Comparison of ENCODE assay signal across 8 cellular contexts in the genomic region with DNA sequence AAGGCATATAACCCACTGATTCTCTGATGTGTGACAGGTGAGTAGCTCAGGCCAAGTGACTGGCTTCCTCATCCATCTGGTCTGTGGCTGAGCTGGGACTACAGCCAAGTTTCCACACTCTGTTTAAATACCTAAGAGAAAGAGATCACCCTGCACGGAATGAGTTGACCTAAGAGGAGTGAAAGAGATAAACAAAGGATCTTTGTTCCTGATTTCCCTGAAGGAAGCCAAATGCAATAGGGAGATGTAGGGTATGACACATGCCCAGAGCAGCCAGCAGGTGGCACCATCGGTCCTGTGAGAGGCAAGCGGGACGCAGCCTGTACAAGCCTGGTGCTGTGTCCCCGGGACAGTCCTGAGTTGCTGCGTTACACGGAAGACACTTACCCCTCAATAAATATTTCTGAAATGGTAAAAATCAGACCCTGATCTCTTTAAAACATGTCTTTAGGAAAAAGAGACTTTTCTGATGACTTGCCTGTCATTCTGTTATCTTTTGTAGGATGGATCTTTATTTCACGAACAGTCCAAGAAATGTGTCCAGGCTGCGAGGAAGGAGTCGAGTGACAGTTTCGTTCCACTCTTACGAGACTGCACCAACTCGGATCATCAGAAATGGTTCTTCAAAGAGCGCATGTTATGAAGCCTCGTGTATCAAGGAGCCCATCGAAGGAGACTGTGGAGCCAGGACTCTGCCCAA. TPM values are rescaled to one million over a fixed set of nuclear protein-coding genes. Genes with fewer than 3 reads are reported as not detected.
DNase-seq lines count a peak whose midpoint lies in the region; ATAC-seq, FAIRE-seq and TF ChIP-seq lines count a peak whose summit lies in the region.

No MANE protein-coding gene starts in this region.

- DNase-seq in A549 (ENCODE audit: low read depth in 1 of 2, low spot score in 1 of 2) (peak; percentile 83 to 87), NCI-H345 treated with DMSO at 0.1 percent for 48 hours (lab: John Stamatoyannopoulos, UW; ENCODE audit: unreplicated experiment) (peak; percentile 78), cerebellum (ENCODE audit: low spot score) (peak; percentile 86), left kidney (ENCODE audit: low read depth, low spot score) (peak; percentile 91)
- DNase-seq in activated CD4-positive, alpha-beta T cell treated with anti-CD3 and anti-CD28 coated beads for 24 hours (ENCODE audit: low read depth in 2 of 2): peak; percentile 70 to 79
- peak; percentile 67 to 77 for DNase-seq in stimulated activated CD4-positive, alpha-beta T cell treated with anti-CD3 and anti-CD28 coated beads, Interleukin-1b, Interleukin-23, amount 100 ng/mL, for 4 hours (ENCODE audit: low read depth in 2 of 2)

- TF ChIP-seq EP300 in A549 (IDR thresholded peaks at IDR 0.05): no peak

- peak; percentile 87 to 95 for TF ChIP-seq RAD21 in A549 (conservative IDR thresholded peaks at IDR 0.05 in 1 of 2, IDR thresholded peaks at IDR 0.05 in 1 of 2)

- POLR2A ChIA-PET in A549 (lab: Yijun Ruan, JAX): interaction anchor here (1.0 kb wide), 1 partner anchor 256 kb away, joined by 3 read pairs; no protein-coding TSS in a partner anchor

- no peak overlapping the region; a peak in 1 of 6 replicates for H3K27ac ChIP-seq in A549

- ATAC-seq in A549: peak; percentile 99 to 100
- peak; percentile 88 for ATAC-seq in GM18511 (IDR thresholded peaks at IDR 0.05; ENCODE audit: unreplicated experiment)
- ATAC-seq in HG03095 (IDR thresholded peaks at IDR 0.05; ENCODE audit: unreplicated experiment): peak; percentile 69

- 31% methylated on average over 16 of the region's 16 CpGs for WGBS in A549 (ENCODE audit: missing lambda C conversion rate)

- peak; percentile 93 for TF ChIP-seq CTCF in A549 (IDR thresholded peaks at IDR 0.05)

- H3K4me2 ChIP-seq in A549: peak overlapping the region; percentile 48

- no peaks in the 10 kb centered on the region for H3K4me1 ChIP-seq in A549

- CTCF ChIA-PET in A549 (lab: Yijun Ruan, JAX): interaction anchor here (0.6 to 10.2 kb wide), 59 partner anchors 9 to 644 kb away, joined by 3 to 118 read pairs (median 4); a partner anchor contains a TSS

- FAIRE-seq in A549 (lab: Jason Lieb, UNC): no peak

- no peaks in the 10 kb centered on the region for H3K9me3 ChIP-seq in A549

- no peak overlapping the region for H3K4me3 ChIP-seq in A549

- no peak for TF ChIP-seq POLR2A in A549 (IDR thresholded peaks at IDR 0.05; ENCODE audit: low read length)

TF ChIP-seq in A549, 52 proteins besides CTCF, POLR2A, EP300 and RAD21:
- TF ChIP-seq ZSCAN20 (CRISPR knock-in tag; IDR thresholded peaks at IDR 0.05) (no peak), RFX5 (IDR thresholded peaks at IDR 0.05) (no peak), TP53 (CRISPR knock-in tag; IDR thresholded peaks at IDR 0.05) (no peak), ZNF302 (CRISPR knock-in tag; IDR thresholded peaks at IDR 0.05) (no peak), SMC3 (IDR thresholded peaks at IDR 0.05) (peak; percentile 85), EHF (CRISPR knock-in tag; IDR thresholded peaks at IDR 0.05) (no peak), NFE2L2 (conservative IDR thresholded peaks at IDR 0.05; ENCODE audit: low read length) (no peak), RCOR1 (IDR thresholded peaks at IDR 0.05; ENCODE audit: low read depth, low read length) (no peak), FOSB (CRISPR knock-in tag; IDR thresholded peaks at IDR 0.05) (no peak), JUN (IDR thresholded peaks at IDR 0.05) (no peak), FOSL2 (IDR thresholded peaks at IDR 0.05) (no peak), FOSL2 (CRISPR knock-in tag; IDR thresholded peaks at IDR 0.05) (0 out of 2 replicates have a peak, but pooled peaks have one; percentile 23), EHMT2 (IDR thresholded peaks at IDR 0.05; ENCODE audit: low read depth) (no peak)
- TF ChIP-seq, protein P1, sequence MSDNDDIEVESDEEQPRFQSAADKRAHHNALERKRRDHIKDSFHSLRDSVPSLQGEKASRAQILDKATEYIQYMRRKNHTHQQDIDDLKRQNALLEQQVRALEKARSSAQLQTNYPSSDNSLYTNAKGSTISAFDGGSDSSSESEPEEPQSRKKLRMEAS (IDR thresholded peaks at IDR 0.05): peak; percentile 32; the same call in 1 of the 2 replicates
TF ChIP-seq in A549: peak in this region for 3.

RNA-seq across cellular contexts. Expression of a gene that starts 41.1 kb away (rescaled TPM):
- polyA plus RNA-seq in A549 (2011; rRNA removed): 7.3 and 7.7 TPM in 2 replicates
- 1.9 and 2.2 TPM in 2 replicates for polyA plus RNA-seq in A549 (2012; cell fraction: cytosol; rRNA removed)
- polyA plus RNA-seq in A549 (2012; cell fraction: nucleus; rRNA removed): 4.3 and 5.3 TPM in 2 replicates
- 2.6 to 3.2 TPM (median 3.0 TPM) in 3 replicates for polyA plus RNA-seq in A549 (2017; fragmentation: RNase III; extraction: RNeasy Plus Mini Kit Qiagen cat#74134 plus additional on column Dnase treatment)
- polyA minus RNA-seq in A549 (2011; rRNA and poly(A)+ RNA removed): 3.3 and 3.4 TPM in 2 replicates
- 10.3 TPM for total RNA-seq in cerebellum

RNA-seq across cellular contexts. Expression of a gene that starts 52.2 kb away (rescaled TPM):
- 15.2 and 17.7 TPM in 2 replicates for polyA plus RNA-seq in A549 (2011; rRNA removed)
- polyA plus RNA-seq in A549 (2012; cell fraction: cytosol; rRNA removed): 38.5 and 39.6 TPM in 2 replicates
- polyA plus RNA-seq in A549 (2012; cell fraction: nucleus; rRNA removed): 58.3 and 75.1 TPM in 2 replicates
- 14.4 to 16.3 TPM (median 14.7 TPM) in 3 replicates for polyA plus RNA-seq in A549 (2017; fragmentation: RNase III; extraction: RNeasy Plus Mini Kit Qiagen cat#74134 plus additional on column Dnase treatment)
- polyA minus RNA-seq in A549 (2011; rRNA and poly(A)+ RNA removed): 15.6 and 21.6 TPM in 2 replicates
- 11.1 TPM for total RNA-seq in cerebellum
